In the genomic region with DNA sequence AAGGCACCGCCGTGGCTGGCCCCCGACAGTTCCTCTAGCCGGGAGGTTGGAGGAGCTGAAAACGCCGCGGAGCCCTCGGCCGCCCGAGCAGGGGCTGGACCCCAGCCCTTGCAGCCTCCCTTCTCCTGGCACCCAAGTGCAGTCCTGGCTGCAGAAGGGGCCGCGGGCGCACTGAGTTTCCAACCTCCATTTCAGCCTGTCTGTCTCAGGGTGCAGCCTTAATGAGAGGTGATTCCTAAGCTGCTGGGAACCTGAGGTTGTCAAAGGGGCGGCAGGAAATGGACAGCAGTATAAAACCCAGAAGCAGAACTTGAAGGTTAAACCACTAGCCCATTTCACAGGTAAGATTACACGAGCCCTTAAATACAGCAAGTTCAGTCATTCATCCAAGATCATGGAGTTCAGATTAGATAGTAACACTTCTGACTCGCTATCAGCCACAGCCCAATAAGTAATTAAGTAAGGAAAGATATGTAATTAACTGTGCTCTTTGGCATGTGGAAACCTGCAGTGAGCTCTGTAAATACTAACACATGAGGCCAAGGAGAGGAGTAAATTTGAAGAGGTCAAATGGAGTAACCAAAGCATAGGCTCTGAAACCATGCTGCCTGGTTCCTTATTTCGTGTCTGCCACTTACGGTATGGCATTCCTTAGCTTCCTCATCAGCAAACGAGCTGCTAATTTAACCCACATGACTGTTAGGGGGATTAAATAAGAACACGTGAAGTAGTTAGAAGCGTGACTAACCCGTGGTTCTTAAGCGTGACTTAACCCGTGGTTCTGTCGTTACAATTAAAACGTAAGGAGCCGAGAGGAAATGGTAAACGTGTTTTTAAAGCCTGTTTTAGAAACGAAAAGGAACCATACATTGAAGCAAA, we compare ENCODE assay signal across 1 cellular context.
TF ChIP-seq lines count a peak whose summit lies in the region.

No MANE protein-coding gene starts in this region.

TF ChIP-seq in K562, 482 proteins besides CTCF, POLR2A, EP300 and RAD21 (continued from another document):
- TF ChIP-seq, protein P1, sequence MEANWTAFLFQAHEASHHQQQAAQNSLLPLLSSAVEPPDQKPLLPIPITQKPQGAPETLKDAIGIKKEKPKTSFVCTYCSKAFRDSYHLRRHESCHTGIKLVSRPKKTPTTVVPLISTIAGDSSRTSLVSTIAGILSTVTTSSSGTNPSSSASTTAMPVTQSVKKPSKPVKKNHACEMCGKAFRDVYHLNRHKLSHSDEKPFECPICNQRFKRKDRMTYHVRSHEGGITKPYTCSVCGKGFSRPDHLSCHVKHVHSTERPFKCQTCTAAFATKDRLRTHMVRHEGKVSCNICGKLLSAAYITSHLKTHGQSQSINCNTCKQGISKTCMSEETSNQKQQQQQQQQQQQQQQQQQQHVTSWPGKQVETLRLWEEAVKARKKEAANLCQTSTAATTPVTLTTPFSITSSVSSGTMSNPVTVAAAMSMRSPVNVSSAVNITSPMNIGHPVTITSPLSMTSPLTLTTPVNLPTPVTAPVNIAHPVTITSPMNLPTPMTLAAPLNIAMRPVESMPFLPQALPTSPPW (CRISPR knock-in tag; IDR thresholded peaks at IDR 0.05), result peak; percentile 48
- TF ChIP-seq, protein P2, sequence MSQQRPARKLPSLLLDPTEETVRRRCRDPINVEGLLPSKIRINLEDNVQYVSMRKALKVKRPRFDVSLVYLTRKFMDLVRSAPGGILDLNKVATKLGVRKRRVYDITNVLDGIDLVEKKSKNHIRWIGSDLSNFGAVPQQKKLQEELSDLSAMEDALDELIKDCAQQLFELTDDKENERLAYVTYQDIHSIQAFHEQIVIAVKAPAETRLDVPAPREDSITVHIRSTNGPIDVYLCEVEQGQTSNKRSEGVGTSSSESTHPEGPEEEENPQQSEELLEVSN (IDR thresholded peaks at IDR 0.05; ENCODE audit: borderline replicate concordance in 1 of 2, extremely low read depth in 1 of 2, insufficient read depth in 1 of 2, insufficient read length in 1 of 2, low read depth in 1 of 2, low read length in 1 of 2, poor library complexity in 1 of 2, severe bottlenecking in 1 of 2), result peak in 1 of 2 experiments; percentile 6
- TF ChIP-seq, protein P3, sequence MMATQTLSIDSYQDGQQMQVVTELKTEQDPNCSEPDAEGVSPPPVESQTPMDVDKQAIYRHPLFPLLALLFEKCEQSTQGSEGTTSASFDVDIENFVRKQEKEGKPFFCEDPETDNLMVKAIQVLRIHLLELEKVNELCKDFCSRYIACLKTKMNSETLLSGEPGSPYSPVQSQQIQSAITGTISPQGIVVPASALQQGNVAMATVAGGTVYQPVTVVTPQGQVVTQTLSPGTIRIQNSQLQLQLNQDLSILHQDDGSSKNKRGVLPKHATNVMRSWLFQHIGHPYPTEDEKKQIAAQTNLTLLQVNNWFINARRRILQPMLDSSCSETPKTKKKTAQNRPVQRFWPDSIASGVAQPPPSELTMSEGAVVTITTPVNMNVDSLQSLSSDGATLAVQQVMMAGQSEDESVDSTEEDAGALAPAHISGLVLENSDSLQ (IDR thresholded peaks at IDR 0.05), result 0 out of 2 replicates have a peak, but pooled peaks have one; percentile 6
- TF ChIP-seq, protein P4, sequence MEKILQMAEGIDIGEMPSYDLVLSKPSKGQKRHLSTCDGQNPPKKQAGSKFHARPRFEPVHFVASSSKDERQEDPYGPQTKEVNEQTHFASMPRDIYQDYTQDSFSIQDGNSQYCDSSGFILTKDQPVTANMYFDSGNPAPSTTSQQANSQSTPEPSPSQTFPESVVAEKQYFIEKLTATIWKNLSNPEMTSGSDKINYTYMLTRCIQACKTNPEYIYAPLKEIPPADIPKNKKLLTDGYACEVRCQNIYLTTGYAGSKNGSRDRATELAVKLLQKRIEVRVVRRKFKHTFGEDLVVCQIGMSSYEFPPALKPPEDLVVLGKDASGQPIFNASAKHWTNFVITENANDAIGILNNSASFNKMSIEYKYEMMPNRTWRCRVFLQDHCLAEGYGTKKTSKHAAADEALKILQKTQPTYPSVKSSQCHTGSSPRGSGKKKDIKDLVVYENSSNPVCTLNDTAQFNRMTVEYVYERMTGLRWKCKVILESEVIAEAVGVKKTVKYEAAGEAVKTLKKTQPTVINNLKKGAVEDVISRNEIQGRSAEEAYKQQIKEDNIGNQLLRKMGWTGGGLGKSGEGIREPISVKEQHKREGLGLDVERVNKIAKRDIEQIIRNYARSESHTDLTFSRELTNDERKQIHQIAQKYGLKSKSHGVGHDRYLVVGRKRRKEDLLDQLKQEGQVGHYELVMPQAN (IDR thresholded peaks at IDR 0.05; ENCODE audit: borderline replicate concordance), result peak; percentile 14; the same call in 1 of the 2 replicates
- TF ChIP-seq KLF16 (IDR thresholded peaks at IDR 0.05) (no peak), RBBP5 (IDR thresholded peaks at IDR 0.05; ENCODE audit: borderline replicate concordance, insufficient read depth, low read length, poor library complexity, severe bottlenecking) (peak; percentile 14)
- TF ChIP-seq, protein P5, sequence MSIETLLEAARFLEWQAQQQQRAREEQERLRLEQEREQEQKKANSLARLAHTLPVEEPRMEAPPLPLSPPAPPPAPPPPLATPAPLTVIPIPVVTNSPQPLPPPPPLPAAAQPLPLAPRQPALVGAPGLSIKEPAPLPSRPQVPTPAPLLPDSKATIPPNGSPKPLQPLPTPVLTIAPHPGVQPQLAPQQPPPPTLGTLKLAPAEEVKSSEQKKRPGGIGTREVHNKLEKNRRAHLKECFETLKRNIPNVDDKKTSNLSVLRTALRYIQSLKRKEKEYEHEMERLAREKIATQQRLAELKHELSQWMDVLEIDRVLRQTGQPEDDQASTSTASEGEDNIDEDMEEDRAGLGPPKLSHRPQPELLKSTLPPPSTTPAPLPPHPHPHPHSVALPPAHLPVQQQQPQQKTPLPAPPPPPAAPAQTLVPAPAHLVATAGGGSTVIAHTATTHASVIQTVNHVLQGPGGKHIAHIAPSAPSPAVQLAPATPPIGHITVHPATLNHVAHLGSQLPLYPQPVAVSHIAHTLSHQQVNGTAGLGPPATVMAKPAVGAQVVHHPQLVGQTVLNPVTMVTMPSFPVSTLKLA (conservative IDR thresholded peaks at IDR 0.05), result 0 out of 4 replicates have a peak, but pooled peaks have one; percentile 29 to 41
